In the genomic region with DNA sequence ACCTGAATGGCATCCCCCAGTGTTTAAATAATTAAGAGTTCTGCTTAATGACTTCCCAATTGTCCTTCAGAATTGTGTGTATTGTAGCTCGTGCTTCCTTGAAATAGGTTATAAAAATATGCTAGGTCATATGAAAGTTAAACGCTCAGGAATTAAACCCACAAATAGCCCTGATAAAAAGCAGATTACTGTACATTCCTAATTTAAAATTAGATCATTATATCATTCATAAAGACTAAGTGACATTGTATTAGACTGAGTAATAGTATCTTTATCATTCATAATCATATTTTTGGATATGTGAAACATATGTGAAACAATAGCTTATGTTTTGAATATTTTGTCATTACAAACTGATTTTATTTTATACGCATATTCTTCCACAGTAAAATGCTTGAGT, we compare ENCODE assay signal across 23 cellular contexts.
DNase-seq lines count a peak whose midpoint lies in the region; ATAC-seq and TF ChIP-seq lines count a peak whose summit lies in the region.
"Had no signal": no experiment of that assay in that cellular context is flagged by ENCODE, and none has a peak within 500 bp of the region (broad histone marks: within the 10 kb centered on the region; RNA-seq: fewer than 3 reads in every experiment).

No MANE protein-coding gene starts in this region.

- DNase-seq in Right ventricle myocardium superior, result no peak
- DNase-seq in right cardiac atrium, result no peak
- no peak for DNase-seq in left ventricle myocardium inferior
- no peak for DNase-seq in right atrium auricular region (ENCODE audit: low spot score)
- DNase-seq in retinal pigment epithelial cell (ENCODE audit: low read depth), result peak; percentile 6
- DNase-seq in NOMO-1 treated with DMSO at 0.1 percent for 48 hours (lab: John Stamatoyannopoulos, UW; ENCODE audit: unreplicated experiment), result no peak
- DNase-seq: 8988T; ACHN; BE2C; C1 segment of cervical spinal cord; CD4-positive, alpha-beta memory T cell; CD4-positive, CD25-positive, alpha-beta regulatory T cell; CD8-positive, alpha-beta memory T cell; COR-L47; DMS 273 treated with DMSO at 0.1 percent for 48 hours; DMS153; DMS53; DMS79; DND-41; EL; GDM1 had no signal

- H3K27ac ChIP-seq in right cardiac atrium (ENCODE audit: low read length), result no peak overlapping the region
- peak overlapping the region; percentile 28 for H3K27ac ChIP-seq in left ventricle myocardium inferior (replicated peaks)
- peak overlapping the region in 1 of 2 donors; percentile 5 for H3K27ac ChIP-seq in right atrium auricular region
- H3K27ac ChIP-seq: BLaER1 had no signal

- H3K9me3 ChIP-seq in right cardiac atrium (ENCODE audit: control insufficient read depth, low read length), result no peaks in the 10 kb centered on the region
- no peaks in the 10 kb centered on the region for H3K9me3 ChIP-seq in left ventricle myocardium inferior (replicated peaks)
- H3K9me3 ChIP-seq in right atrium auricular region, result no peaks in the 10 kb centered on the region
- H3K9me3 ChIP-seq: BE2C, BLaER1 had no signal

- H3K4me3 ChIP-seq in right cardiac atrium (ENCODE audit: low read length), result no peak overlapping the region
- H3K4me3 ChIP-seq in left ventricle myocardium inferior, result no peak overlapping the region
- no peak overlapping the region for H3K4me3 ChIP-seq in right atrium auricular region
- no peak overlapping the region for H3K4me3 ChIP-seq in retinal pigment epithelial cell (ENCODE audit: low read length)
- H3K4me3 ChIP-seq: BLaER1, GM12878 had no signal

- H3K36me3 ChIP-seq in left ventricle myocardium inferior (no peaks in the 10 kb centered on the region), right atrium auricular region (no peaks in the 10 kb centered on the region)
- H3K36me3 ChIP-seq: BE2C, BLaER1 had no signal

- peak; percentile 59 for ATAC-seq in Right ventricle myocardium superior (ENCODE audit: poor library complexity)
- ATAC-seq in right cardiac atrium, result no peak

- TF ChIP-seq CTCF in left ventricle myocardium inferior (IDR thresholded peaks at IDR 0.05; ENCODE audit: borderline replicate concordance) (no peak), right atrium auricular region (IDR thresholded peaks at IDR 0.05) (no peak), retinal pigment epithelial cell (conservative IDR thresholded peaks at IDR 0.05; ENCODE audit: low read depth, low read length) (no peak)

- WGBS in right cardiac atrium, result 44% methylated on average over 3 of the region's 3 CpGs

- intact Hi-C loops in Right ventricle myocardium superior (cut with DNase I), result no loop called here
- intact Hi-C loops in right cardiac atrium (cut with DNase I), result no loop called here
- intact Hi-C loops in left ventricle myocardium inferior (cut with micrococcal nuclease), result no loop called here

- H3K4me1 ChIP-seq in right cardiac atrium (ENCODE audit: control insufficient read depth, insufficient read depth, low read length) (no peaks in the 10 kb centered on the region), left ventricle myocardium inferior (peaks cover 7% of the 10 kb centered on the region), right atrium auricular region (no peaks in the 10 kb centered on the region)
- H3K4me1 ChIP-seq: BLaER1 had no signal

- H3K27me3 ChIP-seq in right cardiac atrium (ENCODE audit: control insufficient read depth, insufficient read depth) (no peaks in the 10 kb centered on the region), left ventricle myocardium inferior (ENCODE audit: low read depth) (no peaks in the 10 kb centered on the region), right atrium auricular region (no peaks in the 10 kb centered on the region)
- H3K27me3 ChIP-seq: BE2C, BLaER1 had no signal
